Comparison of ENCODE assay signal across 1 cellular context in the genomic region with DNA sequence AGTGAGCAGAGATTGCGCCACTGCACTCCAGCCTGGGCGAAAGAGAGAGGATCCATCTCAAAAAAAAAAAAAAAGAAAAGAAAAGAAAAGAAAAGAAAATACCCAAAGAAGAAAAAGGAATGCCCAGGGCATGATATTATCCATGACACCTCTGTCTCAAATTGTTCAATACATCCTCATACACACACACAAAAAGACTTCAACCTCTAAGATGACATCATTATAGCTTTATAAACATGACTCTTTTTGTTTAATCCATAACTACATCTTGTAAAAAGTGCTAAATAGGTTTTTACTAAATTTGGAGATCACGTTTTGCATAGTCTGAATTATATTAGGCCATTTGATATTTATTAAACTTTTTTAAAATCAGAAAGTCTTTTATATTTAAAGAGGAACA.
TF ChIP-seq lines count a peak whose summit lies in the region.

No MANE protein-coding gene starts in this region.

TF ChIP-seq in HepG2, 621 proteins besides CTCF, POLR2A, EP300 and RAD21 (continued from another document):
- TF ChIP-seq, protein P1, sequence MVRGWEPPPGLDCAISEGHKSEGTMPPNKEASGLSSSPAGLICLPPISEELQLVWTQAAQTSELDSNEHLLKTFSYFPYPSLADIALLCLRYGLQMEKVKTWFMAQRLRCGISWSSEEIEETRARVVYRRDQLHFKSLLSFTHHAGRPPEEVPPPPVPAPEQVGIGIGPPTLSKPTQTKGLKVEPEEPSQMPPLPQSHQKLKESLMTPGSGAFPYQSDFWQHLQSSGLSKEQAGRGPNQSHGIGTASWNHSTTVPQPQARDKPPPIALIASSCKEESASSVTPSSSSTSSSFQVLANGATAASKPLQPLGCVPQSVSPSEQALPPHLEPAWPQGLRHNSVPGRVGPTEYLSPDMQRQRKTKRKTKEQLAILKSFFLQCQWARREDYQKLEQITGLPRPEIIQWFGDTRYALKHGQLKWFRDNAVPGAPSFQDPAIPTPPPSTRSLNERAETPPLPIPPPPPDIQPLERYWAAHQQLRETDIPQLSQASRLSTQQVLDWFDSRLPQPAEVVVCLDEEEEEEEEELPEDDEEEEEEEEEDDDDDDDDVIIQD (CRISPR knock-in tag; IDR thresholded peaks at IDR 0.05; ENCODE audit: low read depth), result no peak
